In genomic region chr11:130979386-130979972, GRCh38 we compare ENCODE assay signal across 8 cellular contexts.
DNase-seq lines count a peak whose midpoint lies in the region; ATAC-seq and TF ChIP-seq lines count a peak whose summit lies in the region.

No MANE protein-coding gene starts in this region.

- no peak for TF ChIP-seq POLR2A in gastroesophageal sphincter (IDR thresholded peaks at IDR 0.05)

- no CpG with 5 or more reads among the region's 5 CpGs for WGBS in mesendoderm (ENCODE audit: extremely low coverage, insufficient coverage, low lambda C conversion rate)
- WGBS in gastroesophageal sphincter (ENCODE audit: low coverage in 1 of 2), 2 donors: 3 to 22% methylated on average over 2 to 5 of the region's 5 CpGs

- no peak overlapping the region for H3K18ac ChIP-seq in mesendoderm (ENCODE audit: low read length)

- no peak overlapping the region for H2BK15ac ChIP-seq in mesendoderm (replicated peaks; ENCODE audit: low read depth)

- no peak overlapping the region for H3K56ac ChIP-seq in mesendoderm (ENCODE audit: low read length)

- no peaks in the 10 kb centered on the region for H3K79me1 ChIP-seq in mesendoderm (ENCODE audit: low read length)

- H3K9ac ChIP-seq in mesendoderm (ENCODE audit: low read length): no peak overlapping the region

- peaks cover 0 to 26% (median 0%) of the 10 kb centered on the region in 3 donors for H3K9me3 ChIP-seq in gastroesophageal sphincter

- H3K4ac ChIP-seq in mesendoderm (ENCODE audit: low read depth, low read length): no peak overlapping the region

- H3K4me2 ChIP-seq in mesendoderm (ENCODE audit: low read length): no peak overlapping the region

- no peak overlapping the region for H2AK5ac ChIP-seq in mesendoderm (ENCODE audit: low read length)

- peak in 2 of 4 experiments; percentile 21 to 22 for TF ChIP-seq CTCF in gastroesophageal sphincter (IDR thresholded peaks at IDR 0.05)

- no peak overlapping the region for H2BK5ac ChIP-seq in mesendoderm (ENCODE audit: low read length)

- H3K79me2 ChIP-seq in mesendoderm (ENCODE audit: control insufficient read depth, insufficient read depth, low read length): no peaks in the 10 kb centered on the region

- H3K27ac ChIP-seq in mesendoderm (ENCODE audit: low read depth, low read length): no peak overlapping the region
- no peak overlapping the region for H3K27ac ChIP-seq in gastroesophageal sphincter

- in situ Hi-C loops in KBM-7 (cut with MboI; ENCODE audit: low pct_unique_long_range_greater_than_20kb, low sequenced_read_pairs): no loop called here

- DNase-seq in EL (peak; percentile 8), KBM-7 (peak; percentile 2), astrocyte of the hippocampus (ENCODE audit: low read depth, low spot score) (peak; percentile 42), mesendoderm (peak; percentile 53)
- no peak for DNase-seq in stimulated activated CD4-positive, alpha-beta T cell treated with anti-CD3 and anti-CD28 coated beads, Interleukin-4, amount 100 ng/mL, for 1 hour

- ATAC-seq in HG03378 (IDR thresholded peaks at IDR 0.05; ENCODE audit: unreplicated experiment) (no peak), gastroesophageal sphincter (no peak), HG03520 (IDR thresholded peaks at IDR 0.05; ENCODE audit: unreplicated experiment) (no peak)

- H3K27me3 ChIP-seq in mesendoderm (ENCODE audit: insufficient read depth, low read length, poor library complexity) (no peaks in the 10 kb centered on the region), gastroesophageal sphincter (peaks cover 13% of the 10 kb centered on the region)

- H3K4me1 ChIP-seq in mesendoderm (ENCODE audit: control insufficient read depth, low read depth, low read length) (no peaks in the 10 kb centered on the region), gastroesophageal sphincter (no peaks in the 10 kb centered on the region)

- H4K8ac ChIP-seq in mesendoderm (ENCODE audit: low read depth, low read length): no peak overlapping the region

- H3K23ac ChIP-seq in mesendoderm (ENCODE audit: low read length): no peak overlapping the region

- H3K4me3 ChIP-seq in mesendoderm (ENCODE audit: low read length): no peak overlapping the region
- H3K4me3 ChIP-seq in gastroesophageal sphincter: no peak overlapping the region

- no peak for TF ChIP-seq EP300 in gastroesophageal sphincter (IDR thresholded peaks at IDR 0.05)

- H3K36me3 ChIP-seq in mesendoderm (ENCODE audit: control insufficient read depth, insufficient read depth, low read length): no peaks in the 10 kb centered on the region
- no peaks in the 10 kb centered on the region for H3K36me3 ChIP-seq in gastroesophageal sphincter

- no peak overlapping the region for H2BK120ac ChIP-seq in mesendoderm (ENCODE audit: low read depth, low read length)

- no peak overlapping the region for H4K5ac ChIP-seq in mesendoderm (ENCODE audit: low read length)
